Comparison of ENCODE assay signal across 19 cellular contexts in the genomic region with DNA sequence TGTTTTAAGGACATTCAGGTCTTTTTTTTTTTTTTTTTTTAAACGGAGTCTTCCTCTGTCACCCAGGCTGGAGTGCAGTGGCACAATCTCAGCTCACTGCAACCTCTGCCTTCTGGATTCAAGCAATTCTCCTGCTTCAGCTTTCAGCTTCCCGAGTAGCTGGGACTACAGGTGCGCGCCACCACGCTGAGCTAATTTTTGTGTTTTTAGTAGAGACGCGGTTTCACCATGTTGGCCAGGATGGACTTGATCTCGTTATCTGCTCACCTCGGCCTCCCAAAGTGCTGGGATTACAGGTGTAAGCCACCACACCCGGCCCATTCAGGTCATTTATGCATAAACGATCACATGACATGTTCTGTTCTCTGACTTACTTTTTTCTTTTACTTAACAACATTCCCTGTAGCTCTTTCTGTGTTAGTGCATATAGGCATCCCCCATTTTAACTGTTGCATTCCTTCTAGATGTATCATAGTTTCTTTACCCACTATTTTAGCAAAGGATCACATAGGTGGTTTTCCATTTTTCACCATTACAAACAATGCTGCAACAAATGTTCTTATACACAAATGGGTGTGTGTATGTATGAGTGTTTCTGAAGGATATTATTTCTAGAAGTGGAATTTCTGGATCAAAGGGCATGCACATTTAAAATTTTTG.
DNase-seq lines count a peak whose midpoint lies in the region; ATAC-seq and TF ChIP-seq lines count a peak whose summit lies in the region.
"Had no signal": no experiment of that assay in that cellular context is flagged by ENCODE, and none has a peak within 500 bp of the region (broad histone marks: within the 10 kb centered on the region; RNA-seq: fewer than 3 reads in every experiment).

No MANE protein-coding gene starts in this region.

- peak overlapping the region in 1 of 2 experiments; percentile 8 for H3K18ac ChIP-seq in mesenchymal stem cell (ENCODE audit: low read depth in 1 of 2, low read length in 2 of 2)

- H2AK5ac ChIP-seq in mesenchymal stem cell (ENCODE audit: low read length, severe bottlenecking): peak overlapping the region; percentile 93

- no peak for TF ChIP-seq CTCF in OCI-LY7 (conservative IDR thresholded peaks at IDR 0.05; ENCODE audit: low read length)
- TF ChIP-seq CTCF in colonic mucosa (IDR thresholded peaks at IDR 0.05): no peak

- no peak overlapping the region for H3K4me2 ChIP-seq in OCI-LY7 (ENCODE audit: low read length)
- H3K4me2 ChIP-seq in mesenchymal stem cell (ENCODE audit: low read length, poor library complexity, severe bottlenecking): no peak overlapping the region

- POLR2A ChIA-PET in OCI-LY7 (lab: Charles Lee): interaction anchor here (0.6 to 1.2 kb wide), 4 partner anchors 22 to 62 kb away, joined by 3 to 7 read pairs (median 4); no protein-coding TSS in a partner anchor
- POLR2A ChIA-PET in activated CD4-positive, alpha-beta T cell treated with anti-CD3 and anti-CD28 coated beads for 36 hours (lab: Charles Lee): no interaction called here

- no TSS peak for BruUV-seq in OCI-LY7 (replicated peaks; lab: Mats Ljungman, UMichigan)

- H4K8ac ChIP-seq in mesenchymal stem cell (ENCODE audit: low read length): peak overlapping the region; percentile 47

- peaks cover 0 to 4% of the 10 kb centered on the region in 2 donors for H3K9me3 Mint-ChIP-seq in stimulated activated naive B cell treated with anti-CD40 and anti-IgM and Interleukin-4, amounts not matched to agents 10 μg/mL and 1 μg/mL and 100 μg/mL, for 72 hours
- H3K9me3 Mint-ChIP-seq in activated CD4-positive, alpha-beta T cell treated with anti-CD3 and anti-CD28 coated beads for 36 hours (ENCODE audit: low read depth): no peaks in the 10 kb centered on the region

- no peaks in the 10 kb centered on the region for H3K79me2 ChIP-seq in OCI-LY7 (ENCODE audit: insufficient read depth, low read depth, low read length)

- H3K27ac ChIP-seq in OCI-LY7 (ENCODE audit: low read depth, low read length, poor library complexity, severe bottlenecking) (no peak overlapping the region), colonic mucosa (peak overlapping the region; percentile 82), mesenchymal stem cell (ENCODE audit: low read length, poor library complexity, severe bottlenecking) (peak overlapping the region; percentile 97)
- H3K27ac ChIP-seq: adrenal gland, HL-60 had no signal

- H3K9ac ChIP-seq in colonic mucosa (ENCODE audit: low read depth in 2 of 2, low read length in 2 of 2) (peak overlapping the region in 1 of 2 donors; percentile 73), mesenchymal stem cell (ENCODE audit: low read length) (no peak overlapping the region)

- intact Hi-C loops in OCI-LY7 (cut with micrococcal nuclease; ENCODE audit: unreplicated experiment): no loop called here
- intact Hi-C loops in colonic mucosa (cut with DNase I): no loop called here
- intact Hi-C loops in activated CD4-positive, alpha-beta T cell treated with anti-CD3 and anti-CD28 coated beads for 36 hours (cut with DNase I, micrococcal nuclease): no loop called here

- no peaks in the 10 kb centered on the region for H3K9me3 ChIP-seq in OCI-LY7 (ENCODE audit: low read length)
- H3K9me3 ChIP-seq in colonic mucosa: no peaks in the 10 kb centered on the region
- H3K9me3 ChIP-seq in mesenchymal stem cell (ENCODE audit: control insufficient read depth, low read length): no peaks in the 10 kb centered on the region
- H3K9me3 ChIP-seq: adrenal gland had no signal

- H3K23ac ChIP-seq in mesenchymal stem cell (ENCODE audit: low read length in 2 of 2): no peak overlapping the region

- 97% methylated on average over 11 of the region's 11 CpGs for WGBS in mesenchymal stem cell

- no peak overlapping the region for H2BK5ac ChIP-seq in mesenchymal stem cell (ENCODE audit: low read depth, low read length, poor library complexity, severe bottlenecking)

- H3K79me1 ChIP-seq in mesenchymal stem cell (replicated peaks; ENCODE audit: low read length, poor library complexity, severe bottlenecking): peaks cover 2% of the 10 kb centered on the region

- H4K91ac ChIP-seq in mesenchymal stem cell (ENCODE audit: low read length): no peak overlapping the region

- H3K36me3 ChIP-seq in OCI-LY7 (ENCODE audit: insufficient read depth, low read length) (no peaks in the 10 kb centered on the region), colonic mucosa (no peaks in the 10 kb centered on the region), mesenchymal stem cell (ENCODE audit: control insufficient read depth in 1 of 2, insufficient read depth in 2 of 2, low read depth in 1 of 2, low read length in 2 of 2) (no peaks in the 10 kb centered on the region)
- H3K36me3 ChIP-seq: adrenal gland had no signal

- CTCF ChIA-PET in OCI-LY7 (lab: Charles Lee; ENCODE audit: unreplicated experiment): no interaction called here
- CTCF ChIA-PET in activated CD4-positive, alpha-beta T cell treated with anti-CD3 and anti-CD28 coated beads for 36 hours (lab: Charles Lee): interaction anchor here (0.5 to 0.9 kb wide), 4 partner anchors 11 to 105 kb away, joined by 3 to 4 read pairs (median 3); no protein-coding TSS in a partner anchor

- peak overlapping the region in 1 of 2 experiments; percentile 56 for H3K14ac ChIP-seq in mesenchymal stem cell (ENCODE audit: low read length in 2 of 2)

- peaks cover 5 to 6% of the 10 kb centered on the region in 2 donors for H3K36me3 Mint-ChIP-seq in stimulated activated naive B cell treated with anti-CD40 and anti-IgM and Interleukin-4, amounts not matched to agents 10 μg/mL and 1 μg/mL and 100 μg/mL, for 72 hours
- H3K36me3 Mint-ChIP-seq in activated CD4-positive, alpha-beta T cell treated with anti-CD3 and anti-CD28 coated beads for 36 hours (ENCODE audit: low read depth): no peaks in the 10 kb centered on the region

- H3K27me3 Mint-ChIP-seq in stimulated activated naive B cell treated with anti-CD40 and anti-IgM and Interleukin-4, amounts not matched to agents 10 μg/mL and 1 μg/mL and 100 μg/mL, for 72 hours: no peaks in the 10 kb centered on the region
- no peaks in the 10 kb centered on the region for H3K27me3 Mint-ChIP-seq in activated CD4-positive, alpha-beta T cell treated with anti-CD3 and anti-CD28 coated beads for 36 hours
- H3K27me3 Mint-ChIP-seq: activated CD8-positive, alpha-beta memory T cell treated with anti-CD3 and anti-CD28 coated beads, Interleukin-2, amount 10 ng/mL, durations not matched to agents 7 days and 5 days had no signal

- peaks cover 50 to 73% of the 10 kb centered on the region in 2 donors for H3K4me1 Mint-ChIP-seq in stimulated activated naive B cell treated with anti-CD40 and anti-IgM and Interleukin-4, amounts not matched to agents 10 μg/mL and 1 μg/mL and 100 μg/mL, for 72 hours
- H3K4me1 Mint-ChIP-seq in activated CD4-positive, alpha-beta T cell treated with anti-CD3 and anti-CD28 coated beads for 36 hours: peaks cover 44% of the 10 kb centered on the region

- ATAC-seq in stimulated activated naive B cell treated with anti-CD40 and anti-IgM and Interleukin-4, amounts not matched to agents 10 μg/mL and 1 μg/mL and 100 μg/mL, for 72 hours (replicated peaks): no peak
- ATAC-seq in left lobe of liver: no peak
- ATAC-seq in activated CD4-positive, alpha-beta T cell treated with anti-CD3 and anti-CD28 coated beads for 36 hours: no peak
- ATAC-seq: activated CD8-positive, alpha-beta memory T cell treated with anti-CD3 and anti-CD28 coated beads, Interleukin-2, amount 10 ng/mL, durations not matched to agents 7 days and 5 days had no signal

- peaks cover 85% of the 10 kb centered on the region for H3K4me1 ChIP-seq in OCI-LY7 (ENCODE audit: insufficient read depth, low read length, poor library complexity, severe bottlenecking)
- H3K4me1 ChIP-seq in colonic mucosa: peaks cover 14% of the 10 kb centered on the region
- peaks cover 17% of the 10 kb centered on the region for H3K4me1 ChIP-seq in mesenchymal stem cell (ENCODE audit: control insufficient read depth, insufficient read depth, low read depth, low read length)

- H4K20me1 ChIP-seq in OCI-LY7 (ENCODE audit: insufficient read depth, low read length): no peaks in the 10 kb centered on the region

- H2BK120ac ChIP-seq in mesenchymal stem cell (ENCODE audit: low read depth, low read length): no peak overlapping the region

- H2AFZ ChIP-seq in OCI-LY7 (ENCODE audit: low read length) (peak overlapping the region; percentile 92; the same call in 1 of the 2 replicates), mesenchymal stem cell (ENCODE audit: low read depth, low read length) (no peak overlapping the region)

- peak overlapping the region; percentile 25 for H3K27ac Mint-ChIP-seq in stimulated activated naive B cell treated with anti-CD40 and anti-IgM and Interleukin-4, amounts not matched to agents 10 μg/mL and 1 μg/mL and 100 μg/mL, for 72 hours
- no peak overlapping the region for H3K27ac Mint-ChIP-seq in activated CD4-positive, alpha-beta T cell treated with anti-CD3 and anti-CD28 coated beads for 36 hours
- H3K27ac Mint-ChIP-seq: activated CD8-positive, alpha-beta memory T cell treated with anti-CD3 and anti-CD28 coated beads, Interleukin-2, amount 10 ng/mL, durations not matched to agents 7 days and 5 days had no signal

- H2BK15ac ChIP-seq in mesenchymal stem cell (ENCODE audit: low read depth, poor library complexity, severe bottlenecking): no peak overlapping the region

- peak overlapping the region in 1 of 2 experiments; percentile 15 for H2BK12ac ChIP-seq in mesenchymal stem cell (ENCODE audit: low read length in 2 of 2)

- H3K4me3 Mint-ChIP-seq in stimulated activated naive B cell treated with anti-CD40 and anti-IgM and Interleukin-4, amounts not matched to agents 10 μg/mL and 1 μg/mL and 100 μg/mL, for 72 hours: no peak overlapping the region
- H3K4me3 Mint-ChIP-seq in activated CD4-positive, alpha-beta T cell treated with anti-CD3 and anti-CD28 coated beads for 36 hours: no peak overlapping the region
- H3K4me3 Mint-ChIP-seq: activated CD8-positive, alpha-beta memory T cell treated with anti-CD3 and anti-CD28 coated beads, Interleukin-2, amount 10 ng/mL, durations not matched to agents 7 days and 5 days had no signal

- no peaks in the 10 kb centered on the region for H3K9me2 ChIP-seq in OCI-LY7 (ENCODE audit: insufficient read depth, low read length)

- no peak overlapping the region for H3K4ac ChIP-seq in mesenchymal stem cell (ENCODE audit: low read depth in 1 of 2, low read length in 2 of 2)

- DNase-seq in OCI-LY7 (ENCODE audit: low spot score) (no peak), colonic mucosa (no peak), mesenchymal stem cell (no peak), NCI-H187 treated with DMSO at 0.1 percent for 48 hours (lab: John Stamatoyannopoulos, UW) (no peak), SHP77 treated with DMSO at 0.1 percent for 48 hours (lab: John Stamatoyannopoulos, UW) (no peak), left lobe of liver (ENCODE audit: low spot score) (no peak)
- DNase-seq in stimulated activated naive B cell treated with anti-CD40 and anti-IgM and Interleukin-4, amounts not matched to agents 10 μg/mL and 1 μg/mL and 100 μg/mL, for 72 hours: no peak
- no peak for DNase-seq in activated CD4-positive, alpha-beta T cell treated with anti-CD3 and anti-CD28 coated beads for 36 hours
- DNase-seq: activated CD4-positive, alpha-beta T cell treated with anti-CD3 and anti-CD28 coated beads for 4 hours; activated CD8-positive, alpha-beta memory T cell treated with anti-CD3 and anti-CD28 coated beads, Interleukin-2, amount 10 ng/mL, durations not matched to agents 7 days and 5 days; activated effector memory CD4-positive, alpha-beta T cell treated with Interleukin-2 at 50 U/mL for 16 hours; adrenal gland; cerebellar nuclear complex; GDM1; hypothalamus; KBM-7; NCI-H2107; stimulated activated CD4-positive, alpha-beta T cell treated with anti-CD3 and anti-CD28 coated beads, Interleukin-2, amount 100 ng/mL, for 24 hours had no signal

- no peaks in the 10 kb centered on the region for H3K27me3 ChIP-seq in colonic mucosa
- H3K27me3 ChIP-seq in mesenchymal stem cell (ENCODE audit: control insufficient read depth in 1 of 2, insufficient read depth in 1 of 2, low read length in 2 of 2): no peaks in the 10 kb centered on the region
- H3K27me3 ChIP-seq: adrenal gland had no signal

- H3K4me3 ChIP-seq in OCI-LY7 (ENCODE audit: low read depth, low read length, poor library complexity, severe bottlenecking) (no peak overlapping the region), colonic mucosa (no peak overlapping the region), mesenchymal stem cell (ENCODE audit: insufficient read depth in 1 of 2, low read depth in 1 of 2, low read length in 2 of 2) (no peak overlapping the region)
- H3K4me3 ChIP-seq: adrenal gland had no signal
